In genomic region chr11:61336171-61336935, GRCh38 we compare ENCODE assay signal across 8 cellular contexts. TPM values are rescaled to one million over a fixed set of nuclear protein-coding genes. Genes with fewer than 3 reads are reported as not detected.
DNase-seq lines count a peak whose midpoint lies in the region; ATAC-seq, FAIRE-seq and TF ChIP-seq lines count a peak whose summit lies in the region.

No MANE protein-coding gene starts in this region.

- H3K27me3 ChIP-seq in heart left ventricle, result no peaks in the 10 kb centered on the region

- H3K4me3 ChIP-seq in heart left ventricle, result no peak overlapping the region

- CTCF ChIA-PET in T-cell (lab: Charles Lee), result interaction anchor here (0.5 to 2.9 kb wide), 28 partner anchors 9 to 424 kb away, joined by 3 to 114 read pairs (median 4); partner anchors contain the start of genes TMEM138 (in 2 of the 2), CPSF7 (in 1 of the 2), CYB561A3 (in 1 of the 2) and SDHAF2 (in 1 of the 2)

- H3K4me1 Mint-ChIP-seq in T-cell, result peaks cover 34 to 36% (median 34%) of the 10 kb centered on the region in 3 donors
- peaks cover 39% of the 10 kb centered on the region for H3K4me1 Mint-ChIP-seq in activated naive CD8-positive, alpha-beta T cell treated with anti-CD3 and anti-CD28 coated beads, Interleukin-2, amount 50 U/mL, for 24 hours
- H3K4me1 Mint-ChIP-seq in progenitor cell of endocrine pancreas (ENCODE audit: low read depth), result peaks cover 18% of the 10 kb centered on the region

- FAIRE-seq in urothelium cell line (lab: Jason Lieb, UNC), result no peak

- POLR2A ChIA-PET in T-cell (lab: Charles Lee), result interaction anchor here (0.6 to 1.4 kb wide), 11 partner anchors 8 to 457 kb away, joined by 3 to 6 read pairs (median 4); partner anchors contain the start of genes CPSF7 (in 1 of the 2), CYB561A3 (in 1 of the 2), FEN1 (in 1 of the 2) and SDHAF2 (in 1 of the 2)

- peaks cover 0 to 7% (median 0%) of the 10 kb centered on the region in 9 donors for H3K36me3 ChIP-seq in heart left ventricle

- WGBS in heart left ventricle, 4 donors, result 31 to 58% (median 32%) methylated on average over 4 to 8 of the region's 8 CpGs

- DNase-seq in GDM1 (lab: John Stamatoyannopoulos, UW) (peak; percentile 77), NCI-H1436 treated with DMSO at 0.1 percent for 48 hours (lab: John Stamatoyannopoulos, UW) (peak; percentile 12), T-cell (peak; percentile 66 to 87 (median 78)), heart left ventricle (peak; percentile 64 to 88 (median 81)), progenitor cell of endocrine pancreas (ENCODE audit: low spot score, unreplicated experiment) (peak; percentile 75), urothelium cell line (ENCODE audit: low spot score) (peak; percentile 91)
- peak; percentile 83 for DNase-seq in activated naive CD8-positive, alpha-beta T cell treated with anti-CD3 and anti-CD28 coated beads, Interleukin-2, amount 50 U/mL, for 24 hours

- H3K9me3 Mint-ChIP-seq in T-cell (no peaks in the 10 kb centered on the region), progenitor cell of endocrine pancreas (ENCODE audit: low read depth) (no peaks in the 10 kb centered on the region)
- no peaks in the 10 kb centered on the region for H3K9me3 Mint-ChIP-seq in activated naive CD8-positive, alpha-beta T cell treated with anti-CD3 and anti-CD28 coated beads, Interleukin-2, amount 50 U/mL, for 24 hours

- H3K4me3 Mint-ChIP-seq in T-cell, result no peak overlapping the region
- H3K4me3 Mint-ChIP-seq in activated naive CD8-positive, alpha-beta T cell treated with anti-CD3 and anti-CD28 coated beads, Interleukin-2, amount 50 U/mL, for 24 hours, result no peak overlapping the region
- H3K4me3 Mint-ChIP-seq in progenitor cell of endocrine pancreas (ENCODE audit: low read depth), result peak overlapping the region; percentile 7

- TF ChIP-seq CTCF in heart left ventricle (IDR thresholded peaks at IDR 0.05), result peak; percentile 88 to 98 (median 95)
- TF ChIP-seq CTCF in progenitor cell of endocrine pancreas (IDR thresholded peaks at IDR 0.05; ENCODE audit: unreplicated experiment), result peak; percentile 96

- no peak for TF ChIP-seq POLR2A in heart left ventricle (IDR thresholded peaks at IDR 0.05)

- no peaks in the 10 kb centered on the region for H3K9me3 ChIP-seq in heart left ventricle

- H3K36me3 Mint-ChIP-seq in T-cell (peaks cover 14% of the 10 kb centered on the region), progenitor cell of endocrine pancreas (ENCODE audit: insufficient read depth) (peaks cover 5% of the 10 kb centered on the region)
- peaks cover 16% of the 10 kb centered on the region for H3K36me3 Mint-ChIP-seq in activated naive CD8-positive, alpha-beta T cell treated with anti-CD3 and anti-CD28 coated beads, Interleukin-2, amount 50 U/mL, for 24 hours (ENCODE audit: low read depth)

- H3K4me1 ChIP-seq in heart left ventricle, result peaks cover 0 to 32% (median 22%) of the 10 kb centered on the region in 12 donors

- H3K27ac Mint-ChIP-seq in T-cell (peak overlapping the region; percentile 91 to 92), progenitor cell of endocrine pancreas (peak overlapping the region; percentile 94)
- H3K27ac Mint-ChIP-seq in activated naive CD8-positive, alpha-beta T cell treated with anti-CD3 and anti-CD28 coated beads, Interleukin-2, amount 50 U/mL, for 24 hours, result peak overlapping the region; percentile 70

- intact Hi-C loops in heart left ventricle (cut with DNase I), result loop anchor here in 9 of 10 donors (1.0 to 10.0 kb wide), 3 partner anchors 48 to 298 kb away; no protein-coding TSS in a partner anchor

- peak; percentile 51 for ATAC-seq in HG02642 (IDR thresholded peaks at IDR 0.05; ENCODE audit: poor library complexity, unreplicated experiment)
- ATAC-seq in T-cell (replicated peaks in 1 of 4), result peak; percentile 49 to 59 (median 56)
- peak; percentile 61 for ATAC-seq in activated naive CD8-positive, alpha-beta T cell treated with anti-CD3 and anti-CD28 coated beads, Interleukin-2, amount 50 U/mL, for 24 hours
- ATAC-seq in heart left ventricle, result peak; percentile 52 to 68 (median 53)

- H3K27me3 Mint-ChIP-seq in T-cell (no peaks in the 10 kb centered on the region), progenitor cell of endocrine pancreas (no peaks in the 10 kb centered on the region)
- no peaks in the 10 kb centered on the region for H3K27me3 Mint-ChIP-seq in activated naive CD8-positive, alpha-beta T cell treated with anti-CD3 and anti-CD28 coated beads, Interleukin-2, amount 50 U/mL, for 24 hours

- peak overlapping the region in 7 of 12 donors; percentile 21 to 73 (median 51) for H3K27ac ChIP-seq in heart left ventricle

RNA-seq across cellular contexts. Expression of gene TKFC, which starts 3.3 kb away (rescaled TPM):
- total RNA-seq in T-cell (10 to 100 TPM; 30.9 to 53.9 (median 46.6) TPM), heart left ventricle (10 to 100 TPM in 8 of 9 donors, 1 to 10 TPM in 1; 10.0 to 31.2 (median 16.8) TPM), progenitor cell of endocrine pancreas (68.1 and 78.8 TPM in 2 replicates)
- polyA plus RNA-seq in heart left ventricle, result 10 to 100 TPM; 10.7 to 16.2 TPM

RNA-seq across cellular contexts. Expression of gene DDB1, which starts 3.4 kb away (rescaled TPM):
- 100 to 1,000 TPM; 165 to 186 (median 176) TPM for total RNA-seq in T-cell
- 100 to 1,000 TPM; 121 to 156 (median 130) TPM for total RNA-seq in heart left ventricle
- polyA plus RNA-seq in heart left ventricle, result 100 to 1,000 TPM in 1 of 2 donors, 10 to 100 TPM in 1; 78.8 to 158 TPM
- total RNA-seq in progenitor cell of endocrine pancreas, result 251 and 254 TPM in 2 replicates

RNA-seq across cellular contexts. Expression of gene CYB561A3, which starts 25.3 kb away (rescaled TPM):
- total RNA-seq in T-cell (10 to 100 TPM; 34.8 to 49.1 (median 47.3) TPM), heart left ventricle (10 to 100 TPM in 6 of 9 donors, 1 to 10 TPM in 3; 6.7 to 23.9 (median 11.9) TPM), progenitor cell of endocrine pancreas (44.3 and 45.3 TPM in 2 replicates)
- polyA plus RNA-seq in heart left ventricle, result 10 to 100 TPM in 1 of 2 donors, 1 to 10 TPM in 1; 7.6 to 12.3 TPM

RNA-seq across cellular contexts. Expression of gene TMEM138, which starts 25.8 kb away (rescaled TPM):
- total RNA-seq in T-cell (10 to 100 TPM; 48.7 to 57.7 (median 56.6) TPM), heart left ventricle (10 to 100 TPM; 15.7 to 27.0 (median 19.0) TPM), progenitor cell of endocrine pancreas (45.9 and 46.7 TPM in 2 replicates)
- 10 to 100 TPM; 19.5 to 29.3 TPM for polyA plus RNA-seq in heart left ventricle

RNA-seq across cellular contexts. Expression of gene VWCE, which starts 41.2 kb away (rescaled TPM):
- total RNA-seq in T-cell (1 to 10 TPM in 2 of 5 donors, under 1 TPM in 3; 0.48 to 1.3 (median 0.60) TPM), heart left ventricle (1 to 10 TPM in 3 of 9 donors, under 1 TPM in 5, not detected in 1; 0.17 to 1.7 (median 0.82) TPM), progenitor cell of endocrine pancreas (34.0 and 40.1 TPM in 2 replicates)
- under 1 TPM; 0.30 to 0.38 TPM for polyA plus RNA-seq in heart left ventricle

Comparison
In these comparisons a context has a peak if more than half of its experiments do, and no peak if none do; other contexts are left out.
1. DNase-seq: peak in every context shown above with its lines; median percentile 91 in urothelium cell line; 83 in activated naive CD8-positive, alpha-beta T cell treated with anti-CD3 and anti-CD28 coated beads, Interleukin-2, amount 50 U/mL, for 24 hours; 81 in heart left ventricle; 78 in T-cell; 77 in GDM1; 75 in progenitor cell of endocrine pancreas; 12 in NCI-H1436 treated with DMSO at 0.1 percent for 48 hours.